3 cellular contexts compared by ENCODE assay signal in genomic region chr2:15706986-15707632, GRCh38.
"Had no signal": no experiment of that assay in that cellular context is flagged by ENCODE, and none has a peak within 500 bp of the region (broad histone marks: within the 10 kb centered on the region; RNA-seq: fewer than 3 reads in every experiment).

No MANE protein-coding gene starts in this region.

- H3K4me3 ChIP-seq: GM12878 had no signal

- DNase-seq: GDM1, GF-D8 had no signal

- ATAC-seq: GM12878 had no signal
